ENCODE assay signal across 1 cellular context in the genomic region with DNA sequence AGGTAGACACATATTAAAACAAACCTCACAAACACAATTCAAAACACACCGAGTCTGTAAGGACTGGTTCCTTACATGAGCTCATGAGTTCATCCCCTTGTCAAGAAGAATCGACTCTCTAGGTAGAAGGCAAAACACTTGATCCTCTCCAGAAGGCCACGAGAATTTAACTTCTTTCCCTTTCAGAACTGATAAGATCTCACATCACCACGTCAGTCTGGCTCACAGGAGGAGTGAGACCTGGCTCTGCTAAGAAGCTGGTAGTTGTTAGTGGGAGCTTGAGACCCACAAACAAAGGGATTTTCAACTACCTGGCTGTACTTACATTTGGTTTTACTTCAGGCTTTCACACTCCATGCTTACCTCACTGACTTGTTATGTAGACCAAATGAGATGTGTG.
TF ChIP-seq lines count a peak whose summit lies in the region.

No MANE protein-coding gene starts in this region.

TF ChIP-seq in H1, 55 proteins besides CTCF, POLR2A, EP300 and RAD21 (continued from another document):
- TF ChIP-seq CHD1 (IDR thresholded peaks at IDR 0.05; ENCODE audit: low read depth, low read length) (no peak), MAFK (IDR thresholded peaks at IDR 0.05; ENCODE audit: low read depth, low read length) (no peak)
